ENCODE assay signal across 8 cellular contexts in genomic region chr3:12838179-12838965, GRCh38. TPM values are rescaled to one million over a fixed set of nuclear protein-coding genes. Genes with fewer than 3 reads are reported as not detected.
DNase-seq lines count a peak whose midpoint lies in the region; ATAC-seq and TF ChIP-seq lines count a peak whose summit lies in the region.

No MANE protein-coding gene starts in this region.

- peak overlapping the region; percentile 57 to 69 for H3K27ac Mint-ChIP-seq in T-cell

- H3K27me3 ChIP-seq in cardiac muscle cell: no peaks in the 10 kb centered on the region
- no peaks in the 10 kb centered on the region for H3K27me3 ChIP-seq in stomach smooth muscle (ENCODE audit: control insufficient read depth in 1 of 2, insufficient read depth in 2 of 2, low read length in 2 of 2)

- intact Hi-C loops in cardiac septum (cut with DNase I): no loop called here

- peak overlapping the region; percentile 94 to 97 (median 97) for H3K4me3 Mint-ChIP-seq in T-cell

- ATAC-seq in T-cell (replicated peaks in 1 of 4): no peak

- peak overlapping the region; percentile 70 for H3K27ac ChIP-seq in cardiac muscle cell
- H3K27ac ChIP-seq in stomach smooth muscle (ENCODE audit: low read length): peak overlapping the region; percentile 11

- CTCF ChIA-PET in T-cell (lab: Charles Lee): no interaction called here

- H3K4me3 ChIP-seq in cardiac muscle cell (no peak overlapping the region), fibroblast of pulmonary artery (replicated peaks; ENCODE audit: low read depth, low read length) (peak overlapping the region; percentile 14), stomach smooth muscle (ENCODE audit: low read length in 2 of 2) (no peak overlapping the region)

- peaks cover 60% of the 10 kb centered on the region for H3K36me3 Mint-ChIP-seq in T-cell

- H3K4me1 Mint-ChIP-seq in T-cell: peaks cover 47% of the 10 kb centered on the region in 3 donors

- H3K36me3 ChIP-seq in cardiac muscle cell (peaks cover 62% of the 10 kb centered on the region), stomach smooth muscle (ENCODE audit: control insufficient read depth in 2 of 2, insufficient read depth in 2 of 2, low read length in 2 of 2) (peaks cover 54 to 57% of the 10 kb centered on the region in 2 donors)

- POLR2A ChIA-PET in T-cell (lab: Charles Lee): no interaction called here

- TF ChIP-seq CTCF in cardiac muscle cell (IDR thresholded peaks at IDR 0.05; ENCODE audit: low read depth, low read length) (no peak), fibroblast of pulmonary artery (IDR thresholded peaks at IDR 0.05; ENCODE audit: low read length, missing control alignments) (no peak)

- no peak overlapping the region for H3K9ac ChIP-seq in stomach smooth muscle (ENCODE audit: low read length in 2 of 2)

- DNase-seq in cardiac muscle cell (ENCODE audit: low read depth in 1 of 2, low spot score in 1 of 2): peak in 1 of 2 donors; percentile 52
- no peak for DNase-seq in cardiac septum (ENCODE audit: low spot score)
- DNase-seq in T-cell: no peak
- DNase-seq in fibroblast of pulmonary artery (ENCODE audit: low read depth): no peak
- no peak for DNase-seq in NCI-H1417 treated with DMSO at 0.1 percent for 48 hours (lab: John Stamatoyannopoulos, UW)
- DNase-seq in H4 (ENCODE audit: low spot score): no peak
- DNase-seq in RKO (ENCODE audit: low spot score): no peak

- H3K4me1 ChIP-seq in cardiac muscle cell (ENCODE audit: low read depth): peaks cover 14% of the 10 kb centered on the region
- H3K4me1 ChIP-seq in stomach smooth muscle (ENCODE audit: control insufficient read depth, insufficient read depth, low read length): peaks cover 27% of the 10 kb centered on the region

- H3K9me3 ChIP-seq in cardiac muscle cell (ENCODE audit: low read depth): no peaks in the 10 kb centered on the region
- H3K9me3 ChIP-seq in stomach smooth muscle (ENCODE audit: control insufficient read depth in 2 of 2, low read length in 2 of 2): no peaks in the 10 kb centered on the region

- no peaks in the 10 kb centered on the region for H3K9me3 Mint-ChIP-seq in T-cell

- H3K27me3 Mint-ChIP-seq in T-cell: no peaks in the 10 kb centered on the region

RNA-seq across cellular contexts. Expression of gene RPL32, which starts 3.0 kb away (rescaled TPM):
- 824 and 1,421 TPM in 2 replicates for total RNA-seq in cardiac muscle cell
- polyA plus RNA-seq in cardiac muscle cell: 726 and 889 TPM in 2 replicates
- total RNA-seq in cardiac septum: 722 TPM
- 1,000 to 10,000 TPM; 3,117 to 3,787 (median 3,363) TPM for total RNA-seq in T-cell
- 1,359 and 1,427 TPM in 2 replicates for total RNA-seq in H4 (2014; rRNA removed; shearing (Covaris generic))

RNA-seq across cellular contexts. Expression of gene CAND2, which starts 41.9 kb away (rescaled TPM):
- total RNA-seq in cardiac muscle cell: 50.6 and 80.3 TPM in 2 replicates
- 35.2 and 44.7 TPM in 2 replicates for polyA plus RNA-seq in cardiac muscle cell
- 62.6 TPM for total RNA-seq in cardiac septum
- 1 to 10 TPM; 2.1 to 5.9 (median 3.2) TPM for total RNA-seq in T-cell
- 0.31 and 0.72 TPM in 2 replicates for total RNA-seq in H4 (2014; rRNA removed; shearing (Covaris generic))
